ENCODE assay signal across 32 cellular contexts in genomic region chr10:101234333-101234732, GRCh38. TPM values are rescaled to one million over a fixed set of nuclear protein-coding genes. Genes with fewer than 3 reads are reported as not detected.
"Had no signal": no experiment of that assay in that cellular context is flagged by ENCODE, and none has a peak within 500 bp of the region (broad histone marks: within the 10 kb centered on the region; RNA-seq: fewer than 3 reads in every experiment).

No MANE protein-coding gene starts in this region.

- H3K4me3 ChIP-seq: dorsolateral prefrontal cortex, gastrocnemius medialis, lung, thyroid gland, vagina had no signal

- H3K27ac ChIP-seq: dorsolateral prefrontal cortex, epithelial cell of prostate, neutrophil, parathyroid adenoma, thyroid gland, vagina had no signal

- H3K36me3 ChIP-seq: gastrocnemius medialis, neutrophil, thyroid gland, vagina had no signal

- H2AFZ ChIP-seq: parathyroid adenoma had no signal

- H3K27ac Mint-ChIP-seq: memory B cell; natural killer cell treated with Interleukin-12 subunit alpha and Interleukin-12 subunit beta and Interleukin-15 and Interleukin-18, amount 100 ng/mL, for 72 hours; progenitor cell of endocrine pancreas; stimulated activated naive CD8-positive, alpha-beta T cell treated with anti-CD3 and anti-CD28 coated beads, Interleukin-15, amount 100 ng/mL, for 72 hours had no signal

- H3K36me3 Mint-ChIP-seq: memory B cell; natural killer cell treated with Interleukin-12 subunit alpha and Interleukin-12 subunit beta and Interleukin-15 and Interleukin-18, amount 100 ng/mL, for 72 hours had no signal

- ATAC-seq: esophagus mucosa; gastrocnemius medialis; left lobe of liver; natural killer cell treated with Interleukin-12 subunit alpha and Interleukin-12 subunit beta and Interleukin-15 and Interleukin-18, amount 100 ng/mL, for 72 hours; right cardiac atrium; stimulated activated naive CD8-positive, alpha-beta T cell treated with anti-CD3 and anti-CD28 coated beads, Interleukin-15, amount 100 ng/mL, for 72 hours had no signal

- H3K9me3 Mint-ChIP-seq: memory B cell; natural killer cell treated with Interleukin-12 subunit alpha and Interleukin-12 subunit beta and Interleukin-15 and Interleukin-18, amount 100 ng/mL, for 72 hours; neural crest cell; stimulated activated naive CD8-positive, alpha-beta T cell treated with anti-CD3 and anti-CD28 coated beads, Interleukin-15, amount 100 ng/mL, for 72 hours had no signal

- H3K79me2 ChIP-seq: parathyroid adenoma had no signal

- FAIRE-seq: colon, kidney, small intestine had no signal

- H3K4me3 Mint-ChIP-seq: memory B cell; natural killer cell treated with Interleukin-12 subunit alpha and Interleukin-12 subunit beta and Interleukin-15 and Interleukin-18, amount 100 ng/mL, for 72 hours; neural crest cell; stimulated activated naive CD8-positive, alpha-beta T cell treated with anti-CD3 and anti-CD28 coated beads, Interleukin-15, amount 100 ng/mL, for 72 hours had no signal

- DNase-seq: dorsolateral prefrontal cortex; effector CD4-positive, alpha-beta T cell; foreskin fibroblast; gastrocnemius medialis; head of caudate nucleus; kidney; right cardiac atrium; small intestine; stimulated activated CD4-positive, alpha-beta T cell treated with anti-CD3 and anti-CD28 coated beads, Interleukin-15, amount 100 ng/mL, for 24 hours; stimulated activated CD4-positive, alpha-beta T cell treated with anti-CD3 and anti-CD28 coated beads, Interleukin-2, amount 100 ng/mL, for 48 hours; stimulated activated naive CD4-positive, alpha-beta T cell; stimulated activated naive CD8-positive, alpha-beta T cell treated with anti-CD3 and anti-CD28 coated beads, Interleukin-15, amount 100 ng/mL, for 72 hours; thyroid gland; trophoblast cell had no signal

- H3K4me1 ChIP-seq: parathyroid adenoma had no signal

- H3K9me3 ChIP-seq: gastrocnemius medialis, neutrophil, thyroid gland, vagina had no signal

RNA-seq across cellular contexts. Expression of gene LBX1, which starts 5.1 kb away (rescaled TPM):
- total RNA-seq: esophagus mucosa; glomerular endothelial cell; kidney; left lobe of liver; liver; mononuclear cell; natural killer cell treated with Interleukin-12 subunit alpha and Interleukin-12 subunit beta and Interleukin-15 and Interleukin-18, amount 100 ng/mL, for 72 hours; omental fat pad; progenitor cell of endocrine pancreas; right cardiac atrium; temporal lobe; thyroid gland; ureter; vagina had no signal
- polyA plus RNA-seq: liver, right cardiac atrium, small intestine had no signal
